Comparison of ENCODE assay signal across 2 cellular contexts in genomic region chr5:35151151-35151920, GRCh38.
TF ChIP-seq lines count a peak whose summit lies in the region.

No MANE protein-coding gene starts in this region.

TF ChIP-seq in GM23338, 12 proteins besides CTCF, POLR2A, EP300 and RAD21:
- TF ChIP-seq ZNF114 (CRISPR knock-in tag; IDR thresholded peaks at IDR 0.05) (no peak), NANOG (IDR thresholded peaks at IDR 0.05; ENCODE audit: borderline replicate concordance) (no peak), ZNF462 (CRISPR knock-in tag; IDR thresholded peaks at IDR 0.05) (peak; percentile 80), JUNB (IDR thresholded peaks at IDR 0.05; ENCODE audit: unreplicated experiment) (no peak), ETS1 (IDR thresholded peaks at IDR 0.05) (no peak), EZH2 (IDR thresholded peaks at IDR 0.05; ENCODE audit: low read depth, unreplicated experiment) (no peak), STAT1 (IDR thresholded peaks at IDR 0.05; ENCODE audit: unreplicated experiment) (no peak), ZNF331 (CRISPR knock-in tag; IDR thresholded peaks at IDR 0.05; ENCODE audit: low read depth) (no peak)

TF ChIP-seq in H1, 55 proteins besides CTCF, POLR2A, EP300 and RAD21:
- TF ChIP-seq FOSL1 (IDR thresholded peaks at IDR 0.05; ENCODE audit: insufficient read depth, low read depth, low read length): no peak
- TF ChIP-seq SP1 (IDR thresholded peaks at IDR 0.05; ENCODE audit: low read depth, low read length): no peak
- TF ChIP-seq EZH2 (IDR thresholded peaks at IDR 0.05; ENCODE audit: low read depth, low read length, severe bottlenecking): no peak
- TF ChIP-seq SRF (IDR thresholded peaks at IDR 0.05; ENCODE audit: low read depth, low read length): no peak
- TF ChIP-seq BRCA1 (IDR thresholded peaks at IDR 0.05; ENCODE audit: low read depth, low read length): no peak
- no peak for TF ChIP-seq PHF8 (conservative IDR thresholded peaks at IDR 0.05; ENCODE audit: low read depth, low read length)
- TF ChIP-seq KDM5A (IDR thresholded peaks at IDR 0.05; ENCODE audit: low read length): no peak
- no peak for TF ChIP-seq MAFK (IDR thresholded peaks at IDR 0.05; ENCODE audit: low read depth, low read length)
- no peak for TF ChIP-seq POU5F1 (IDR thresholded peaks at IDR 0.05; ENCODE audit: low read depth, low read length)
- TF ChIP-seq MAX (IDR thresholded peaks at IDR 0.05): no peak
- no peak for TF ChIP-seq JUN (IDR thresholded peaks at IDR 0.05; ENCODE audit: low read depth, low read length)
- no peak for TF ChIP-seq CHD7 (IDR thresholded peaks at IDR 0.05; ENCODE audit: insufficient replicate concordance, low read length)
TF ChIP-seq in H1: peak in this region for 0.
